In the genomic region with DNA sequence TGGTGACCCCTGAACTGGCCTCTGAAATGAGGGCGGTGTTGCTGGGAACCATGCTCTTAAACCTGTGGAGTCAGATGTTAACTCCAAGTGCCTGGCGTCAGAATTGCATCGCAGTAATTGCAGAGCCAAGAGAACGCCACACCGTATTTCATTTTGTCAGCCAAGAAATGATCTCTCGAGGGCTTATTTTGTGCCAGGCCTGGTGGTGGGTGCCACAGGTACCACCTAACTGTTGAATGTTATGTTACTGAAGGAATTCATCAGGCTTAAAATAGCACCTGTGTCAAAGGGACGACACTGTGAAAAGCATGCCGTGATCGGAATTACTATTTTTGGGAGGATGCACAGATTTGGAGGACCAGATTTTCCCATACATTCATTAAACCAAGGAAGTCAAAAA, we compare ENCODE assay signal across 31 cellular contexts.
DNase-seq lines count a peak whose midpoint lies in the region; FAIRE-seq and TF ChIP-seq lines count a peak whose summit lies in the region.
"Had no signal": no experiment of that assay in that cellular context is flagged by ENCODE, and none has a peak within 500 bp of the region (broad histone marks: within the 10 kb centered on the region; RNA-seq: fewer than 3 reads in every experiment).

No MANE protein-coding gene starts in this region.

- no peak overlapping the region for H3K4me3 ChIP-seq in HEK293 (ENCODE audit: low read depth, low read length)
- H3K4me3 ChIP-seq: A549; BLaER1; BLaER1 treated with 17β-estradiol and CSF1 and Interleukin-3, amounts not matched to agents 10 nM and 100 nM had no signal

- H3K9me3 ChIP-seq in HEK293 (ENCODE audit: control insufficient read depth, insufficient read depth, low read depth, low read length): no peaks in the 10 kb centered on the region
- H3K9me3 ChIP-seq: BE2C had no signal

- H3K27ac ChIP-seq in HEK293 (ENCODE audit: extremely low read depth, low read depth, low read length): no peak overlapping the region
- H3K27ac ChIP-seq: 22Rv1; A549; BLaER1; BLaER1 treated with 17β-estradiol and CSF1 and Interleukin-3, amounts not matched to agents 10 nM and 100 nM; C4-2B had no signal

- DNase-seq in urothelium cell line (ENCODE audit: low spot score) (no peak), UCSD-AML1 (lab: John Stamatoyannopoulos, UW; ENCODE audit: unreplicated experiment) (no peak), GDM1 (lab: John Stamatoyannopoulos, UW) (no peak)
- DNase-seq: 8988T; ACHN; AML-193; BE2C; C1 segment of cervical spinal cord; Caco-2; Calu3; CD4-positive, alpha-beta memory T cell; CD4-positive, alpha-beta T cell; CD4-positive, CD25-positive, alpha-beta regulatory T cell; CD8-positive, alpha-beta memory T cell; CD8-positive, alpha-beta T cell; COR-L47; DMS 273 treated with DMSO at 0.1 percent for 48 hours; DMS153; DMS53; DMS79; DMS79 treated with DMSO at 0.1 percent for 48 hours; DND-41; EL had no signal

- H3K4me1 ChIP-seq in HEK293 (ENCODE audit: control insufficient read depth, insufficient read depth, low read length): no peaks in the 10 kb centered on the region
- H3K4me1 ChIP-seq: A549, BE2C, Caco-2 had no signal

- POLR2A ChIA-PET in HEK293 (lab: Yijun Ruan, JAX): no interaction called here

- H3K36me3 ChIP-seq in HEK293 (ENCODE audit: control insufficient read depth in 2 of 2, insufficient read depth in 1 of 2, low read length in 2 of 2): no peaks in the 10 kb centered on the region
- H3K36me3 ChIP-seq: BE2C; BLaER1; BLaER1 treated with 17β-estradiol and CSF1 and Interleukin-3, amounts not matched to agents 10 nM and 100 nM had no signal

- peak; percentile 44 for FAIRE-seq in urothelium cell line (lab: Jason Lieb, UNC)
- FAIRE-seq: A204.1, A549, D721Med had no signal

- TF ChIP-seq CTCF in HEK293 (tag by site-specific recombination; IDR thresholded peaks at IDR 0.05): no peak

- CTCF ChIA-PET in HEK293 (lab: Yijun Ruan, JAX): no interaction called here

TF ChIP-seq in HEK293, 187 proteins besides CTCF, POLR2A, EP300 and RAD21:
- TF ChIP-seq OSR2 (tag by site-specific recombination; IDR thresholded peaks at IDR 0.05): no peak
- TF ChIP-seq SCRT1 (tag by site-specific recombination; IDR thresholded peaks at IDR 0.05; ENCODE audit: borderline replicate concordance): peak; percentile 57; the same call in 1 of the 2 replicates
- TF ChIP-seq, protein P1, sequence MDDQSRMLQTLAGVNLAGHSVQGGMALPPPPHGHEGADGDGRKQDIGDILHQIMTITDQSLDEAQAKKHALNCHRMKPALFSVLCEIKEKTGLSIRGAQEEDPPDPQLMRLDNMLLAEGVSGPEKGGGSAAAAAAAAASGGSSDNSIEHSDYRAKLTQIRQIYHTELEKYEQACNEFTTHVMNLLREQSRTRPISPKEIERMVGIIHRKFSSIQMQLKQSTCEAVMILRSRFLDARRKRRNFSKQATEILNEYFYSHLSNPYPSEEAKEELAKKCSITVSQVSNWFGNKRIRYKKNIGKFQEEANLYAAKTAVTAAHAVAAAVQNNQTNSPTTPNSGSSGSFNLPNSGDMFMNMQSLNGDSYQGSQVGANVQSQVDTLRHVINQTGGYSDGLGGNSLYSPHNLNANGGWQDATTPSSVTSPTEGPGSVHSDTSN (CRISPR knock-in tag; IDR thresholded peaks at IDR 0.05): no peak
- TF ChIP-seq, protein P2, sequence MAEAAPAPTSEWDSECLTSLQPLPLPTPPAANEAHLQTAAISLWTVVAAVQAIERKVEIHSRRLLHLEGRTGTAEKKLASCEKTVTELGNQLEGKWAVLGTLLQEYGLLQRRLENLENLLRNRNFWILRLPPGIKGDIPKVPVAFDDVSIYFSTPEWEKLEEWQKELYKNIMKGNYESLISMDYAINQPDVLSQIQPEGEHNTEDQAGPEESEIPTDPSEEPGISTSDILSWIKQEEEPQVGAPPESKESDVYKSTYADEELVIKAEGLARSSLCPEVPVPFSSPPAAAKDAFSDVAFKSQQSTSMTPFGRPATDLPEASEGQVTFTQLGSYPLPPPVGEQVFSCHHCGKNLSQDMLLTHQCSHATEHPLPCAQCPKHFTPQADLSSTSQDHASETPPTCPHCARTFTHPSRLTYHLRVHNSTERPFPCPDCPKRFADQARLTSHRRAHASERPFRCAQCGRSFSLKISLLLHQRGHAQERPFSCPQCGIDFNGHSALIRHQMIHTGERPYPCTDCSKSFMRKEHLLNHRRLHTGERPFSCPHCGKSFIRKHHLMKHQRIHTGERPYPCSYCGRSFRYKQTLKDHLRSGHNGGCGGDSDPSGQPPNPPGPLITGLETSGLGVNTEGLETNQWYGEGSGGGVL (tag by site-specific recombination; IDR thresholded peaks at IDR 0.05): no peak
- TF ChIP-seq, protein P3, sequence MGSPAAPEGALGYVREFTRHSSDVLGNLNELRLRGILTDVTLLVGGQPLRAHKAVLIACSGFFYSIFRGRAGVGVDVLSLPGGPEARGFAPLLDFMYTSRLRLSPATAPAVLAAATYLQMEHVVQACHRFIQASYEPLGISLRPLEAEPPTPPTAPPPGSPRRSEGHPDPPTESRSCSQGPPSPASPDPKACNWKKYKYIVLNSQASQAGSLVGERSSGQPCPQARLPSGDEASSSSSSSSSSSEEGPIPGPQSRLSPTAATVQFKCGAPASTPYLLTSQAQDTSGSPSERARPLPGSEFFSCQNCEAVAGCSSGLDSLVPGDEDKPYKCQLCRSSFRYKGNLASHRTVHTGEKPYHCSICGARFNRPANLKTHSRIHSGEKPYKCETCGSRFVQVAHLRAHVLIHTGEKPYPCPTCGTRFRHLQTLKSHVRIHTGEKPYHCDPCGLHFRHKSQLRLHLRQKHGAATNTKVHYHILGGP (tag by site-specific recombination; IDR thresholded peaks at IDR 0.05): no peak
- TF ChIP-seq EGR2 (tag by site-specific recombination; IDR thresholded peaks at IDR 0.05; ENCODE audit: low read depth): no peak
- no peak for TF ChIP-seq ZNF354C (tag by site-specific recombination; IDR thresholded peaks at IDR 0.05; ENCODE audit: borderline replicate concordance, low read depth)
- no peak for TF ChIP-seq GFI1B (tag by site-specific recombination; IDR thresholded peaks at IDR 0.05)
- peak; percentile 66 for TF ChIP-seq SCRT2 (tag by site-specific recombination; IDR thresholded peaks at IDR 0.05)
- no peak for TF ChIP-seq ZNF555 (tag by site-specific recombination; conservative IDR thresholded peaks at IDR 0.05)
TF ChIP-seq in HEK293: peak in this region for 2.
